9 cellular contexts compared by ENCODE assay signal in genomic region chr6:21348462-21349195, GRCh38.
A peak's percentile ranks its signal among the peaks of the same experiment; 100 is the strongest.
DNase-seq lines count a peak whose midpoint lies in the region; ATAC-seq and TF ChIP-seq lines count a peak whose summit lies in the region.
"Had no signal": no experiment of that assay in that cellular context is flagged by ENCODE, and none has a peak within 500 bp of the region (broad histone marks: within the 10 kb centered on the region; RNA-seq: fewer than 3 reads in every experiment).

No MANE protein-coding gene starts in this region.

- intact Hi-C loops in PC-3 (cut with micrococcal nuclease): no loop called here
- intact Hi-C loops in activated T-helper 2 cell treated with anti-CD3 and anti-CD28 coated beads, Interferon-gamma antibody, Interleukin-2, Interleukin-4, amounts not matched to agents 10 μg/mL and 5 μg/mL and 100 μg/mL, durations not matched to agents 14 hours and 24 hours and 36 hours (cut with micrococcal nuclease): no loop called here

- no peaks in the 10 kb centered on the region for H3K9me2 ChIP-seq in PC-3 (replicated peaks; ENCODE audit: low read length)

- H3K27me3 ChIP-seq in PC-3 (ENCODE audit: low read length) (no peaks in the 10 kb centered on the region), rectal smooth muscle tissue (ENCODE audit: control insufficient read depth, insufficient read depth, low read length) (no peaks in the 10 kb centered on the region)

- no peaks in the 10 kb centered on the region for H4K20me1 ChIP-seq in PC-3 (ENCODE audit: low read length)

- BruUV-seq in PC-3 (replicated peaks; lab: Mats Ljungman, UMichigan): no TSS peak

- H3K27ac Mint-ChIP-seq in activated T-helper 2 cell treated with anti-CD3 and anti-CD28 coated beads, Interferon-gamma antibody, Interleukin-2, Interleukin-4, amounts not matched to agents 10 μg/mL and 5 μg/mL and 100 μg/mL, durations not matched to agents 14 hours and 24 hours and 36 hours: no peak overlapping the region

- H3K4me3 Mint-ChIP-seq in activated T-helper 2 cell treated with anti-CD3 and anti-CD28 coated beads, Interferon-gamma antibody, Interleukin-2, Interleukin-4, amounts not matched to agents 10 μg/mL and 5 μg/mL and 100 μg/mL, durations not matched to agents 14 hours and 24 hours and 36 hours (ENCODE audit: low read depth): no peak overlapping the region

- no peaks in the 10 kb centered on the region for H3K27me3 Mint-ChIP-seq in activated T-helper 2 cell treated with anti-CD3 and anti-CD28 coated beads, Interferon-gamma antibody, Interleukin-2, Interleukin-4, amounts not matched to agents 10 μg/mL and 5 μg/mL and 100 μg/mL, durations not matched to agents 14 hours and 24 hours and 36 hours (ENCODE audit: low read depth)

- H3F3A ChIP-seq in PC-3 (ENCODE audit: low read length, unreplicated experiment): no peaks in the 10 kb centered on the region

- TF ChIP-seq CTCF in PC-3 (conservative IDR thresholded peaks at IDR 0.05; ENCODE audit: low read depth, low read length) (no peak), fibroblast of villous mesenchyme (IDR thresholded peaks at IDR 0.05; ENCODE audit: insufficient read depth, low read depth, low read length) (no peak)

- no peaks in the 10 kb centered on the region for H3K36me3 Mint-ChIP-seq in activated T-helper 2 cell treated with anti-CD3 and anti-CD28 coated beads, Interferon-gamma antibody, Interleukin-2, Interleukin-4, amounts not matched to agents 10 μg/mL and 5 μg/mL and 100 μg/mL, durations not matched to agents 14 hours and 24 hours and 36 hours (ENCODE audit: low read depth)

- no peaks in the 10 kb centered on the region for H3K9me3 Mint-ChIP-seq in activated T-helper 2 cell treated with anti-CD3 and anti-CD28 coated beads, Interferon-gamma antibody, Interleukin-2, Interleukin-4, amounts not matched to agents 10 μg/mL and 5 μg/mL and 100 μg/mL, durations not matched to agents 14 hours and 24 hours and 36 hours

- H3K4me1 Mint-ChIP-seq in activated T-helper 2 cell treated with anti-CD3 and anti-CD28 coated beads, Interferon-gamma antibody, Interleukin-2, Interleukin-4, amounts not matched to agents 10 μg/mL and 5 μg/mL and 100 μg/mL, durations not matched to agents 14 hours and 24 hours and 36 hours (ENCODE audit: low read depth): no peaks in the 10 kb centered on the region

- ATAC-seq in PC-3: peak; percentile 98
- ATAC-seq in GM21367 (IDR thresholded peaks at IDR 0.05; ENCODE audit: unreplicated experiment): no peak
- no peak for ATAC-seq in GM18858 (IDR thresholded peaks at IDR 0.05; ENCODE audit: unreplicated experiment)

- peak; percentile 39 for DNase-seq in ELR (ENCODE audit: low read depth)
- DNase-seq in PC-3: peak; percentile 68
- DNase-seq in fibroblast of villous mesenchyme (ENCODE audit: low read depth): peak; percentile 63
- DNase-seq in activated T-helper 2 cell treated with anti-CD3 and anti-CD28 coated beads, Interferon-gamma antibody, Interleukin-2, Interleukin-4, amounts not matched to agents 10 μg/mL and 5 μg/mL and 100 μg/mL, durations not matched to agents 14 hours and 24 hours and 36 hours (ENCODE audit: low spot score): no peak
- DNase-seq in erythroblast (lab: John Stamatoyannopoulos, UW): no peak
- DNase-seq: cerebellar nuclear complex had no signal

- H3K9ac ChIP-seq in PC-3 (ENCODE audit: low read length): no peak overlapping the region
- no peak overlapping the region for H3K9ac ChIP-seq in rectal smooth muscle tissue (ENCODE audit: low read length)

- H3K4me1 ChIP-seq in PC-3 (ENCODE audit: insufficient read depth, low read length) (peaks cover 15% of the 10 kb centered on the region), rectal smooth muscle tissue (ENCODE audit: control insufficient read depth, insufficient read depth, low read length) (no peaks in the 10 kb centered on the region)

- no peak for TF ChIP-seq POLR2A in erythroblast (IDR thresholded peaks at IDR 0.05; ENCODE audit: low read length)

- H3K9me3 ChIP-seq in PC-3 (ENCODE audit: low read length): no peaks in the 10 kb centered on the region

- H3K4me2 ChIP-seq in PC-3 (ENCODE audit: low read length): peak overlapping the region; percentile 46

- H3K27ac ChIP-seq in PC-3 (ENCODE audit: low read length): no peak overlapping the region; the same call in 1 of the 2 replicates
- peak overlapping the region; percentile 11 for H3K27ac ChIP-seq in rectal smooth muscle tissue (ENCODE audit: low read depth, low read length)

- POLR2A ChIA-PET in PC-3 (lab: Charles Lee; ENCODE audit: unreplicated experiment): no interaction called here

- CTCF ChIA-PET in PC-3 (lab: Charles Lee): no interaction called here

- H2AFZ ChIP-seq in PC-3 (ENCODE audit: low read length): peak overlapping the region; percentile 44; the same call in 1 of the 2 replicates

- H3K4me3 ChIP-seq in PC-3 (ENCODE audit: low read length) (no peak overlapping the region), fibroblast of villous mesenchyme (ENCODE audit: low read depth, low read length) (no peak overlapping the region), rectal smooth muscle tissue (ENCODE audit: low read length) (no peak overlapping the region)

- H3K36me3 ChIP-seq in PC-3 (ENCODE audit: low read depth, low read length): no peaks in the 10 kb centered on the region
- no peaks in the 10 kb centered on the region for H3K36me3 ChIP-seq in rectal smooth muscle tissue (ENCODE audit: control insufficient read depth, insufficient read depth, low read length)

- H3K79me2 ChIP-seq in PC-3 (ENCODE audit: low read length): no peaks in the 10 kb centered on the region

Comparison
In these comparisons a context has a peak if more than half of its experiments do, and no peak if none do; other contexts are left out.
1. DNase-seq: peak in ELR (single experiment), PC-3 (single experiment) and fibroblast of villous mesenchyme (single experiment); none in activated T-helper 2 cell treated with anti-CD3 and anti-CD28 coated beads, Interferon-gamma antibody, Interleukin-2, Interleukin-4, amounts not matched to agents 10 μg/mL and 5 μg/mL and 100 μg/mL, durations not matched to agents 14 hours and 24 hours and 36 hours (single experiment) and erythroblast (0 of 2).